ENCODE assay signal across 8 cellular contexts in the genomic region with DNA sequence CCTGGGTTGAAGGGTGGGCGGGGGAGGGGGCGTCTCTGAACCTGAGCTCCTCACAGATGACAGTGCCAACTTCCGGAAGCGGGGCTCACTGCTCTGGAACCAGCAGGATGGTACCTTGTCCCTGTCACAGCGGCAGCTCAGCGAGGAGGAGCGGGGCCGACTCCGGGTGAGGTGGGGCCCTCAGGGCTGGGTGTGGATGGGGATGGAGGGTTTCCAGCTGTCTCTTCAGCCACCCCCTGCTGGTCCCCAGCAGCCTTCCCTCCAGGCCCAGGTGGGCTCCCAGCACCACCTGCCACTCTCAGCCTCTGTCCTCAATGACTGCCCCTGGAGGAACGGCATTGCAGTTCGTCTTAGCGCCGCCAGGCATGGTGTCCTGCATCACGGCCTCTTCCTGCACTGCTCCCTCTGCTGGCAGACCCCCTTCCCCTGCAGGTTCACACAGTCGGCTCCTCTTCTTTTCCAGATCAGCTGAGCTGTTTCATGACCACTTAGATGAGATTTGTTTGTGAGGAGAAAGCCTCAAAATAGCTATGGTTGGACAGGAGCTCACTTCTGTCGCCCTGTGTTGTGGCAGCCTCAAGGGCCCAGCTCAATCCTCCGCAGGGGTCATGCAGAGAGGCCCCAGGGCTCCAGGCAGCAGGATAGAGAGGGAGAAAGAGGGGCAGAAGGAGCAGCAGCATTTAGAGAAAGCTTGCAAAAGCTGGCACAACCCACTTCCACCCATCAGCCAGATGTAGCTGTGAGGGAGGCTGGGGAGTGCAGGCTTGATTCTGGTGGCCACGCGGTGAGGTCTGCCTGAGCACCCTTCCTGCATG. TPM values are rescaled to one million over a fixed set of nuclear protein-coding genes. Genes with fewer than 3 reads are reported as not detected.
DNase-seq lines count a peak whose midpoint lies in the region; ATAC-seq and TF ChIP-seq lines count a peak whose summit lies in the region.

No MANE protein-coding gene starts in this region.

- CTCF ChIA-PET in activated CD4-positive, alpha-beta T cell treated with anti-CD3 and anti-CD28 coated beads for 36 hours (lab: Charles Lee) = interaction anchor here (0.6 to 1.5 kb wide), 7 partner anchors 18 to 466 kb away, joined by 3 to 5 read pairs (median 3); a partner anchor contains a TSS

- no peaks in the 10 kb centered on the region for H3K4me1 ChIP-seq in Loucy (ENCODE audit: insufficient read depth, low read length, poor library complexity, severe bottlenecking)

- H3K4me3 ChIP-seq in Loucy (ENCODE audit: low read length, poor library complexity, severe bottlenecking) (no peak overlapping the region), retinal pigment epithelial cell (ENCODE audit: low read length) (no peak overlapping the region)

- H2AFZ ChIP-seq in Loucy (ENCODE audit: low read length) = no peak overlapping the region

- H3K4me3 Mint-ChIP-seq in activated CD4-positive, alpha-beta T cell treated with anti-CD3 and anti-CD28 coated beads for 36 hours = no peak overlapping the region
- no peak overlapping the region for H3K4me3 Mint-ChIP-seq in chondrocyte (ENCODE audit: unreplicated experiment)

- no peak overlapping the region for H3K9ac ChIP-seq in Loucy (ENCODE audit: low read depth, low read length, poor library complexity, severe bottlenecking)

- H3K27ac Mint-ChIP-seq in activated CD4-positive, alpha-beta T cell treated with anti-CD3 and anti-CD28 coated beads for 36 hours = no peak overlapping the region
- no peak overlapping the region for H3K27ac Mint-ChIP-seq in chondrocyte (ENCODE audit: unreplicated experiment)

- no peak for ATAC-seq in activated CD4-positive, alpha-beta T cell treated with anti-CD3 and anti-CD28 coated beads for 36 hours
- ATAC-seq in HG03108 (IDR thresholded peaks at IDR 0.05; ENCODE audit: unreplicated experiment) = no peak

- H3K36me3 ChIP-seq in Loucy (ENCODE audit: insufficient read depth, low read length) = no peaks in the 10 kb centered on the region

- H3K9me3 ChIP-seq in Loucy (ENCODE audit: insufficient read depth, low read depth, low read length) = no peaks in the 10 kb centered on the region

- no peaks in the 10 kb centered on the region for H3K9me2 ChIP-seq in Loucy (replicated peaks; ENCODE audit: low read depth, low read length)

- peak; percentile 70 for TF ChIP-seq CTCF in Loucy (conservative IDR thresholded peaks at IDR 0.05; ENCODE audit: low read length)
- TF ChIP-seq CTCF in chondrocyte (IDR thresholded peaks at IDR 0.05) = peak; percentile 77
- peak; percentile 60 for TF ChIP-seq CTCF in retinal pigment epithelial cell (conservative IDR thresholded peaks at IDR 0.05; ENCODE audit: low read depth, low read length)

- H3K9me3 Mint-ChIP-seq in activated CD4-positive, alpha-beta T cell treated with anti-CD3 and anti-CD28 coated beads for 36 hours (ENCODE audit: low read depth) = no peaks in the 10 kb centered on the region
- H3K9me3 Mint-ChIP-seq in chondrocyte (ENCODE audit: low read depth) = no peaks in the 10 kb centered on the region

- H3K27me3 Mint-ChIP-seq in activated CD4-positive, alpha-beta T cell treated with anti-CD3 and anti-CD28 coated beads for 36 hours = no peaks in the 10 kb centered on the region
- no peaks in the 10 kb centered on the region for H3K27me3 Mint-ChIP-seq in chondrocyte (ENCODE audit: low read depth)

- H4K20me1 ChIP-seq in Loucy (ENCODE audit: insufficient read depth, low read length, poor library complexity, severe bottlenecking) = no peaks in the 10 kb centered on the region

- no peaks in the 10 kb centered on the region for H3K79me2 ChIP-seq in Loucy (ENCODE audit: insufficient read depth, low read length)

- H3K4me1 Mint-ChIP-seq in activated CD4-positive, alpha-beta T cell treated with anti-CD3 and anti-CD28 coated beads for 36 hours = peaks cover 18% of the 10 kb centered on the region
- peaks cover 18% of the 10 kb centered on the region for H3K4me1 Mint-ChIP-seq in chondrocyte (ENCODE audit: low read depth)

- POLR2A ChIA-PET in activated CD4-positive, alpha-beta T cell treated with anti-CD3 and anti-CD28 coated beads for 36 hours (lab: Charles Lee) = interaction anchor here (0.6 kb wide), 1 partner anchor 144 kb away, joined by 3 read pairs; no protein-coding TSS in a partner anchor

- no peak overlapping the region for H3K4me2 ChIP-seq in Loucy (ENCODE audit: low read depth, low read length, poor library complexity, severe bottlenecking)

- peaks cover 28% of the 10 kb centered on the region for H3K36me3 Mint-ChIP-seq in activated CD4-positive, alpha-beta T cell treated with anti-CD3 and anti-CD28 coated beads for 36 hours (ENCODE audit: low read depth)
- peaks cover 8% of the 10 kb centered on the region for H3K36me3 Mint-ChIP-seq in chondrocyte (ENCODE audit: low read depth)

- intact Hi-C loops in activated CD4-positive, alpha-beta T cell treated with anti-CD3 and anti-CD28 coated beads for 36 hours (cut with DNase I, micrococcal nuclease) = no loop called here

- DNase-seq in activated CD4-positive, alpha-beta T cell treated with anti-CD3 and anti-CD28 coated beads for 36 hours = peak; percentile 54
- no peak for DNase-seq in activated CD4-positive, alpha-beta T cell treated with anti-CD3 and anti-CD28 coated beads for 1 hour
- DNase-seq in chondrocyte (ENCODE audit: low spot score) (peak; percentile 81), retinal pigment epithelial cell (ENCODE audit: low read depth) (no peak), cortex of kidney (lab: John Stamatoyannopoulos, UW) (no peak), cerebellum (ENCODE audit: low spot score) (no peak)

- no peaks in the 10 kb centered on the region for H3F3A ChIP-seq in Loucy (ENCODE audit: low read depth)

- no peaks in the 10 kb centered on the region for H3K27me3 ChIP-seq in Loucy (ENCODE audit: insufficient read depth, low read length, poor library complexity, severe bottlenecking)

RNA-seq across cellular contexts. Expression of a gene that starts 2.5 kb away (rescaled TPM):
- under 1 TPM; 0.48 to 0.58 TPM for total RNA-seq in activated CD4-positive, alpha-beta T cell treated with anti-CD3 and anti-CD28 coated beads for 36 hours
- total RNA-seq in chondrocyte (1.7 to 2.1 TPM (median 1.9 TPM) in 3 replicates), cerebellum (2.4 TPM)

RNA-seq across cellular contexts. Expression of a gene that starts 2.8 kb away (rescaled TPM):
- 10 to 100 TPM; 33.4 to 34.7 TPM for total RNA-seq in activated CD4-positive, alpha-beta T cell treated with anti-CD3 and anti-CD28 coated beads for 36 hours
- total RNA-seq in chondrocyte (132 to 144 TPM (median 144 TPM) in 3 replicates), cerebellum (42.2 TPM)

RNA-seq across cellular contexts. Expression of a gene that starts 31.9 kb away (rescaled TPM):
- total RNA-seq in activated CD4-positive, alpha-beta T cell treated with anti-CD3 and anti-CD28 coated beads for 36 hours = 10 to 100 TPM; 17.4 to 28.1 TPM
- 42.5 to 44.7 TPM (median 43.1 TPM) in 3 replicates for total RNA-seq in chondrocyte
- total RNA-seq in cerebellum = 3.2 TPM

RNA-seq across cellular contexts. Expression of a gene that starts 34.6 kb away (rescaled TPM):
- total RNA-seq in activated CD4-positive, alpha-beta T cell treated with anti-CD3 and anti-CD28 coated beads for 36 hours = not detected
- not detected in 3 replicates for total RNA-seq in chondrocyte
- 2.1 TPM for total RNA-seq in cerebellum

RNA-seq across cellular contexts. Expression of a gene that starts 46.4 kb away (rescaled TPM):
- total RNA-seq in activated CD4-positive, alpha-beta T cell treated with anti-CD3 and anti-CD28 coated beads for 36 hours = under 1 TPM; 0.14 to 0.30 TPM
- total RNA-seq in chondrocyte (not detected in 3 replicates), cerebellum (0.18 TPM)

Comparison
In these comparisons a context has a peak if more than half of its experiments do, and no peak if none do; other contexts are left out.
1. DNase-seq: peak in activated CD4-positive, alpha-beta T cell treated with anti-CD3 and anti-CD28 coated beads for 36 hours (single experiment) and chondrocyte (single experiment); none in activated CD4-positive, alpha-beta T cell treated with anti-CD3 and anti-CD28 coated beads for 1 hour (single experiment), retinal pigment epithelial cell (single experiment), cortex of kidney (single experiment) and cerebellum (single experiment).
2. Peak in every context shown above with its lines, with median percentiles within 50 percentile points of each other: CTCF ChIP-seq.